9 cellular contexts compared by ENCODE assay signal in the genomic region with DNA sequence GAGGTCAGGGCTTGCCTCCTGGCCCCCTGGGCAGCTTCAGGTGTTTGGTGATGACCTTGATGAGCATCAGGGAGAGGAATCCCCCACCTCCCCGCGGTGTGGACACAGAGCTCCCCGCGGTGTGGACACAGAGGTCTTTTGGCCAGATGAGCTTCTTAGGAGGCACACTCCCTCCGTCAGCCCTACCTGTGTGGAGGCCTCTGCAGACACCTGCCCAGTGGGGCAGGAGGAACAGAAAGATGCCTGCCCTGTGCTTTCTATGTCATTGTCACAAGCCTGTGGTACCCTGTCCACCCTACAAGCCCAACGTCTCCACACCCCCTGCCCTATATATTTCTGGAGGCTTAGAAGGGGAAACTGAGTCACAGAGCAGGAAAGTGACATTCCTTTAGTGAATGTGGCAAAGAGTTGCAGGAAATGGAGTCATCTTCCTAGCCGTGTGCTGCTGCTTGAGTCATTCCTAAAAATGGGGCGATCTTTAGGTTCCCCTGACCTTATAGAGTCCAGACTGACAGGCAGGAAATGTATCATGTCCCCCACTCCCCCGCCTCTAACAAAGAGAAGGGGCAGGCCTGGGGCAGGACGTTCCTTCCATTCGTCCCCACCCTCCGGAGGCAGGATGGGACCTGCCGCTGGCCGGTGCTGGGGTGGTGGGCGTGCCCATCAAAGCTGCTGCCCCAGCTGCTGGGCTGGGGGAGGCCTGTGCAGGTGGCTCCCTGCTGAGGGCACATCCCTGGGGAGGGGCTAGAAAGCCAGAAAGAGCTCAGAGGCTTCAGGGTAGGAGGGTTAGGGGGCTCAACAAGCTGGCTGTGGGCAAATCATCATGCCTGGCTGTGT. TPM values are rescaled to one million over a fixed set of nuclear protein-coding genes. Genes with fewer than 3 reads are reported as not detected.
DNase-seq lines count a peak whose midpoint lies in the region; ATAC-seq and TF ChIP-seq lines count a peak whose summit lies in the region.
"Had no signal": no experiment of that assay in that cellular context is flagged by ENCODE, and none has a peak within 500 bp of the region (broad histone marks: within the 10 kb centered on the region; RNA-seq: fewer than 3 reads in every experiment).

No MANE protein-coding gene starts in this region.

- no peak overlapping the region for H3K27ac Mint-ChIP-seq in memory B cell

- DNase-seq in BE2C (no peak), GM20000 (ENCODE audit: low spot score) (peak; percentile 50), memory B cell (ENCODE audit: low spot score in 2 of 2) (peak in 1 of 2 donors; percentile 48), Kasumi-1 (lab: John Stamatoyannopoulos, UW) (no peak), COLO668 (lab: John Stamatoyannopoulos, UW; ENCODE audit: unreplicated experiment) (no peak)
- DNase-seq in activated CD8-positive, alpha-beta memory T cell treated with anti-CD3 and anti-CD28 coated beads, Interleukin-2, amount 50 U/mL, for 4 hours = no peak
- DNase-seq: tibial artery had no signal

- peak overlapping the region; percentile 19; the same call in 1 of the 2 replicates for H3K4me3 ChIP-seq in BE2C (ENCODE audit: low read depth, low read length)
- H3K4me3 ChIP-seq in WI38 (ENCODE audit: low read depth, low read length) = peak overlapping the region; percentile 52

- H3K36me3 ChIP-seq in BE2C = no peaks in the 10 kb centered on the region
- H3K36me3 ChIP-seq: tibial artery had no signal

- peaks cover 18% of the 10 kb centered on the region for H3K4me1 ChIP-seq in BE2C

- H3K4me3 Mint-ChIP-seq in memory B cell = peak overlapping the region; percentile 71

- no peaks in the 10 kb centered on the region for H3K36me3 Mint-ChIP-seq in memory B cell

- H3K27me3 Mint-ChIP-seq in memory B cell = no peaks in the 10 kb centered on the region

- no peaks in the 10 kb centered on the region for H3K9me3 ChIP-seq in BE2C
- H3K9me3 ChIP-seq: tibial artery had no signal

- TF ChIP-seq CTCF in BE2C (IDR thresholded peaks at IDR 0.05; ENCODE audit: low read depth, low read length) (no peak), GM20000 (IDR thresholded peaks at IDR 0.05; ENCODE audit: extremely low read depth, missing control alignments) (no peak), WI38 (IDR thresholded peaks at IDR 0.05; ENCODE audit: low read depth, low read length) (no peak)

- H3K27me3 ChIP-seq in BE2C = peaks cover 18% of the 10 kb centered on the region

- peaks cover 53% of the 10 kb centered on the region for H3K4me1 Mint-ChIP-seq in memory B cell

- H3K9me3 Mint-ChIP-seq in memory B cell = no peaks in the 10 kb centered on the region

- ATAC-seq in memory B cell (ENCODE audit: low read depth) = no peak
- no peak for ATAC-seq in HG03025 (IDR thresholded peaks at IDR 0.05; ENCODE audit: low FRiP score, unreplicated experiment)

RNA-seq across cellular contexts. Expression of a gene that starts 1.0 kb away (rescaled TPM):
- polyA plus RNA-seq in BE2C (2012; ENCODE audit: insufficient read depth, insufficient read length, low read depth) = 1.4 TPM

RNA-seq across cellular contexts. Expression of a gene that starts 47.5 kb away (rescaled TPM):
- polyA plus RNA-seq in BE2C (2012; ENCODE audit: insufficient read depth, insufficient read length, low read depth) = 133 TPM

RNA-seq across cellular contexts. Expression of a gene that starts 47.6 kb away (rescaled TPM):
- 1,288 TPM for polyA plus RNA-seq in BE2C (2012; ENCODE audit: insufficient read depth, insufficient read length, low read depth)
